Comparison of ENCODE assay signal across 25 cellular contexts in genomic region chr17:68143425-68143824, GRCh38.
"Had no signal": no experiment of that assay in that cellular context is flagged by ENCODE, and none has a peak within 500 bp of the region (broad histone marks: within the 10 kb centered on the region; RNA-seq: fewer than 3 reads in every experiment).

No MANE protein-coding gene starts in this region.

- H3K36me3 Mint-ChIP-seq: mesothelial cell of epicardium, naive B cell had no signal

- DNase-seq: dermis blood vessel endothelial cell; dorsolateral prefrontal cortex; effector CD8-positive, alpha-beta T cell; effector memory CD8-positive, alpha-beta T cell; endodermal cell; erythroblast; esophagus squamous epithelium; foreskin fibroblast; foreskin melanocyte; gastrocnemius medialis; glutamatergic neuron; head of caudate nucleus; heart right ventricle; hippocampal formation; left cardiac atrium; left lung; left ventricle myocardium superior; lower lobe of right lung; mesenchymal stem cell; mucosa of descending colon; naive B cell; naive thymus-derived CD8-positive, alpha-beta T cell had no signal

- H3K9me3 Mint-ChIP-seq: effector memory CD8-positive, alpha-beta T cell; endodermal cell; mesothelial cell of epicardium; naive B cell; naive thymus-derived CD8-positive, alpha-beta T cell had no signal

- H3K27me3 Mint-ChIP-seq: naive B cell; naive thymus-derived CD8-positive, alpha-beta T cell had no signal

- H3K4me1 ChIP-seq: esophagus squamous epithelium, gastrocnemius medialis, heart right ventricle, left lung, lower lobe of right lung had no signal

- H3K27me3 ChIP-seq: dorsolateral prefrontal cortex, esophagus squamous epithelium, gastrocnemius medialis, heart right ventricle, left lung had no signal

- ATAC-seq: effector memory CD8-positive, alpha-beta T cell; esophagus mucosa; gastrocnemius medialis; heart right ventricle; left cardiac atrium; left lung; left ventricle myocardium superior; lower lobe of right lung; mucosa of descending colon; naive thymus-derived CD8-positive, alpha-beta T cell had no signal

- H3K9me3 ChIP-seq: esophagus squamous epithelium, gastrocnemius medialis, heart right ventricle, left lung, lower lobe of right lung, mucosa of descending colon had no signal

- H3K36me3 ChIP-seq: esophagus squamous epithelium, gastrocnemius medialis, heart right ventricle, left lung, lower lobe of right lung had no signal

- H3K4me1 Mint-ChIP-seq: endodermal cell; mesothelial cell of epicardium; naive B cell; naive thymus-derived CD8-positive, alpha-beta T cell had no signal

- H3K27ac Mint-ChIP-seq: effector memory CD8-positive, alpha-beta T cell; endodermal cell; mesothelial cell of epicardium had no signal

- H3K4me3 Mint-ChIP-seq: effector memory CD8-positive, alpha-beta T cell; endodermal cell; mesothelial cell of epicardium; naive B cell; naive thymus-derived CD8-positive, alpha-beta T cell had no signal

- H3K4me3 ChIP-seq: dorsolateral prefrontal cortex, esophagus squamous epithelium, gastrocnemius medialis, heart right ventricle, left lung, lower lobe of right lung, mucosa of descending colon had no signal

- H3K27ac ChIP-seq: dorsolateral prefrontal cortex, epithelial cell of prostate, esophagus squamous epithelium, gastrocnemius medialis, heart right ventricle, left lung, lower lobe of right lung had no signal
